In genomic region chr1:193111641-193112090, GRCh38 we compare ENCODE assay signal across 1 cellular context.
TF ChIP-seq lines count a peak whose summit lies in the region.

No MANE protein-coding gene starts in this region.

TF ChIP-seq in K562, 482 proteins besides CTCF, POLR2A, EP300 and RAD21 (continued from another document):
- TF ChIP-seq SP1 (CRISPR knock-in tag; IDR thresholded peaks at IDR 0.05) (no peak), BCL6 (CRISPR knock-in tag; IDR thresholded peaks at IDR 0.05) (peak; percentile 22; the same call in 1 of the 2 replicates), MLLT1 (IDR thresholded peaks at IDR 0.05) (no peak), PYGO2 (tag; IDR thresholded peaks at IDR 0.05) (no peak), DPF2 (IDR thresholded peaks at IDR 0.05) (peak; percentile 75; the same call in 1 of the 2 replicates), CREB1 (IDR thresholded peaks at IDR 0.05) (no peak), CREB1 (CRISPR knock-in tag; IDR thresholded peaks at IDR 0.05) (no peak), U2AF1 (optimal IDR thresholded peaks at IDR 0.05; ENCODE audit: low read depth, low read length) (no peak), FOXM1 (IDR thresholded peaks at IDR 0.05; ENCODE audit: low read depth) (0 out of 2 replicates have a peak, but pooled peaks have one; percentile 14), FOXM1 (CRISPR knock-in tag; IDR thresholded peaks at IDR 0.05; ENCODE audit: low read depth) (no peak), HEY1 (CRISPR knock-in tag; IDR thresholded peaks at IDR 0.05; ENCODE audit: borderline replicate concordance) (no peak), FOXA3 (CRISPR knock-in tag; conservative IDR thresholded peaks at IDR 0.05 in 1 of 2, IDR thresholded peaks at IDR 0.05 in 1 of 2) (0 out of 4 replicates have a peak, but pooled peaks of 1 of the 2 experiments have one; percentile 4), ZNF280B (CRISPR knock-in tag; IDR thresholded peaks at IDR 0.05) (no peak), DDX20 (tag; IDR thresholded peaks at IDR 0.05; ENCODE audit: low read depth) (0 out of 2 replicates have a peak, but pooled peaks have one; percentile 25), ATF7 (IDR thresholded peaks at IDR 0.05) (peak; percentile 96), NEUROD1 (IDR thresholded peaks at IDR 0.05; ENCODE audit: borderline replicate concordance, low read depth, low read length, partially characterized antibody) (peak; percentile 37), ZFP91 (CRISPR knock-in tag; IDR thresholded peaks at IDR 0.05) (no peak), KDM1A (IDR thresholded peaks at IDR 0.05) (peak; percentile 59 to 61; a peak in 3 of 4 replicates), MAFK (IDR thresholded peaks at IDR 0.05; ENCODE audit: low read length) (0 out of 2 replicates have a peak, but pooled peaks have one; percentile 18), ZNF224 (CRISPR knock-in tag; IDR thresholded peaks at IDR 0.05) (no peak), MTA2 (IDR thresholded peaks at IDR 0.05; ENCODE audit: low read depth) (no peak), CBFA2T2 (conservative IDR thresholded peaks at IDR 0.05) (no peak), ZNF592 (IDR thresholded peaks at IDR 0.05) (peak; percentile 83; the same call in 1 of the 2 replicates), KLF16 (IDR thresholded peaks at IDR 0.05) (no peak)
